In the genomic region with DNA sequence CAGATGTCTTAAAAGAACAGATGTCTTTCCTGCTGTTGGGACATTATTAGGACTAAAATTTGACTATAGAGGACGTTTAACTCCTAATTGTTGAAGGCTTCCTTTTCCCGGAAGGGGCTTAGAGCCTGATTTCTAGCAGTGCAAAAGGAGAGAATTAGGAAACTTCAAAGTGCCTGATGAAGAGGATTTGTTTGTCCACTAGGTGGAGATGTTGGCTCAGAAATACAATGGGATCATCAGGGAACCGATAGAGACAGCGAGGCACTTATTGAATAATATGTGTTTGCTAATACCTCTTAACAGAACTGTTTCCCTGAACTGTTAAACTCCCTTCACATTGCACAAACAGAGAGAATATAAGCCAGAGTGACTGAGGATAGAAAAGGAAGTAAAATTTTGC, we compare ENCODE assay signal across 11 cellular contexts.
DNase-seq lines count a peak whose midpoint lies in the region; ATAC-seq and TF ChIP-seq lines count a peak whose summit lies in the region.
"Had no signal": no experiment of that assay in that cellular context is flagged by ENCODE, and none has a peak within 500 bp of the region (broad histone marks: within the 10 kb centered on the region; RNA-seq: fewer than 3 reads in every experiment).

No MANE protein-coding gene starts in this region.

- H3K27me3 Mint-ChIP-seq in endothelial cell (ENCODE audit: unreplicated experiment): no peaks in the 10 kb centered on the region

- no peak overlapping the region for H3K27ac Mint-ChIP-seq in endothelial cell (ENCODE audit: unreplicated experiment)

- peak; percentile 31 for TF ChIP-seq CTCF in endothelial cell (IDR thresholded peaks at IDR 0.05; ENCODE audit: unreplicated experiment)
- TF ChIP-seq CTCF in smooth muscle cell (IDR thresholded peaks at IDR 0.05; ENCODE audit: borderline replicate concordance, insufficient read depth, poor library complexity, severe bottlenecking): no peak

- H3K79me2 ChIP-seq in smooth muscle cell (ENCODE audit: low read depth): no peaks in the 10 kb centered on the region

- no peaks in the 10 kb centered on the region for H4K20me1 ChIP-seq in smooth muscle cell (ENCODE audit: low read depth)

- no peak overlapping the region for H3K9ac ChIP-seq in smooth muscle cell (ENCODE audit: low read depth)

- no CpG with 5 or more reads among the region's 4 CpGs for WGBS in smooth muscle cell (ENCODE audit: low lambda C conversion rate)

- peak; percentile 0 for DNase-seq in NCI-H1092 treated with DMSO at 0.1 percent for 48 hours (lab: John Stamatoyannopoulos, UW)
- no peak for DNase-seq in NCI-H1092 (lab: John Stamatoyannopoulos, UW)
- peak; percentile 3 for DNase-seq in M059J (ENCODE audit: low read depth)
- peak; percentile 19 for DNase-seq in endothelial cell (ENCODE audit: low spot score)
- peak; percentile 3 for DNase-seq in skeletal muscle cell (ENCODE audit: low read depth)
- no peak for DNase-seq in stimulated activated naive CD4-positive, alpha-beta T cell treated with Interleukin-2 at 50 U/mL for 16 hours (lab: John Stamatoyannopoulos, UW)
- no peak for DNase-seq in smooth muscle cell (lab: John Stamatoyannopoulos, UW; ENCODE audit: unreplicated experiment)
- DNase-seq: 8988T; NCI-H524 treated with DMSO at 0.1 percent for 48 hours; stimulated activated CD4-positive, alpha-beta T cell treated with anti-CD3 and anti-CD28 coated beads, Interleukin-1b, Interleukin-23, amount 100 ng/mL, for 48 hours had no signal

- no peaks in the 10 kb centered on the region for H3F3A ChIP-seq in smooth muscle cell (ENCODE audit: low read depth)

- H3K9me3 ChIP-seq in smooth muscle cell (replicated peaks; ENCODE audit: low read depth): no peaks in the 10 kb centered on the region

- H3K4me3 ChIP-seq in skeletal muscle cell (ENCODE audit: low read depth, low read length) (no peak overlapping the region), smooth muscle cell (no peak overlapping the region)

- no peak for ATAC-seq in HG02973 (IDR thresholded peaks at IDR 0.05; ENCODE audit: unreplicated experiment)

- H3K36me3 ChIP-seq in smooth muscle cell (ENCODE audit: low read depth): no peaks in the 10 kb centered on the region

- H3K9me3 Mint-ChIP-seq in endothelial cell (ENCODE audit: unreplicated experiment): no peaks in the 10 kb centered on the region

- H3K36me3 Mint-ChIP-seq in endothelial cell (ENCODE audit: low read depth, unreplicated experiment): no peaks in the 10 kb centered on the region

- no peak overlapping the region for H3K27ac ChIP-seq in smooth muscle cell (ENCODE audit: low read depth)

- H3K4me1 Mint-ChIP-seq in endothelial cell (ENCODE audit: unreplicated experiment): peaks cover 7% of the 10 kb centered on the region

- no peaks in the 10 kb centered on the region for H3K27me3 ChIP-seq in smooth muscle cell (ENCODE audit: low read depth)

- H2AFZ ChIP-seq in smooth muscle cell (ENCODE audit: low read depth): no peak overlapping the region

- no peaks in the 10 kb centered on the region for H3K4me1 ChIP-seq in smooth muscle cell (ENCODE audit: low read depth)

- H3K4me2 ChIP-seq in smooth muscle cell: no peak overlapping the region

- H3K4me3 Mint-ChIP-seq in endothelial cell (ENCODE audit: unreplicated experiment): no peak overlapping the region

Comparison
In these comparisons a context has a peak if more than half of its experiments do, and no peak if none do; other contexts are left out.
1. DNase-seq: peak in NCI-H1092 treated with DMSO at 0.1 percent for 48 hours (single experiment), M059J (single experiment), endothelial cell (single experiment) and skeletal muscle cell (single experiment); none in NCI-H1092 (single experiment), stimulated activated naive CD4-positive, alpha-beta T cell treated with Interleukin-2 at 50 U/mL for 16 hours (single experiment) and smooth muscle cell (single experiment).